In the genomic region with DNA sequence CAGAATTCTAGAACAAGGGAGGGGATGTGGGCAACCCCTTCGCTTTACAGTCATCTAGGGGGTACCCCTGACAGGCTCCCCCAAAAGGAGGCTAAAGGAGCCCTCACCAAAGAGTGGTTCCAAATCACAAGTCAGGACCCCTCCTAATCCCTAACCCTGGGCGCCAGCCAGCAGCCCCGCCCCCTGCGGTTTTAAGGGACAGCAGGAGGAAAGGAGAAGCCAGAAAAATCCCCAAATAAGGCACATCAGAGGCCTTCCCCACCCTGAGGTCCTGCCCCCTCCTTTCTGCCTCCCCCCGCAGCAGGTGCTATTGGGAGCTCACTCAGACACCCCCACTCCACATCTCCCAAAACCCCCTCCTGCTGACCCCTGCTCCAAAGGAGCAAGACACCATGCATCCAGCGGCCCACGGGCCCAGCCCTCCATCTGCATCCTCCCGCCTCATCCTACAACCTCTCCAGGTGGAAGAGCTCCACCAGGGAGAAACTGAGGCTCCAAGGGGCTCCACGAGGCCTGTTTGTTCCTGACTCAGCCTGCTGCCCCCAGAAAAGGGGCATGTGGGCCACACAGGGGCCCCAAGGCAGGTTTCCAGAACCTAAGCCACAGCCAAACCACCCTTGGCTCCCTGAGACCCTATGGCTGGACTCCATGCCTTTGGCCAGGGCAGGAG, we compare ENCODE assay signal across 18 cellular contexts.
"Had no signal": no experiment of that assay in that cellular context is flagged by ENCODE, and none has a peak within 500 bp of the region (broad histone marks: within the 10 kb centered on the region; RNA-seq: fewer than 3 reads in every experiment).

No MANE protein-coding gene starts in this region.

- H3K27ac Mint-ChIP-seq: activated B cell treated with CpG ODN at 0.5 μM for 24 hours; activated CD4-positive, alpha-beta T cell treated with anti-CD3 and anti-CD28 coated beads, Interleukin-2, amount 10 ng/mL, durations not matched to agents 7 days and 5 days; activated naive CD4-positive, alpha-beta T cell treated with anti-CD3 and anti-CD28 coated beads, Interleukin-2, amount 10 ng/mL, durations not matched to agents 7 days and 5 days; activated T-helper 17 cell treated with anti-CD3 and anti-CD28 coated beads, Interleukin-2, amount 50 U/mL, for 72 hours; nephron; stimulated activated naive B cell treated with anti-CD40 and anti-IgM and Interleukin-4, amounts not matched to agents 10 μg/mL and 1 μg/mL and 100 μg/mL, for 72 hours; T-helper 17 cell had no signal

- H3K36me3 ChIP-seq: ascending aorta, prostate gland, tibial artery had no signal

- DNase-seq: activated B cell treated with CpG ODN at 0.5 μM for 24 hours; activated CD4-positive, alpha-beta T cell treated with anti-CD3 and anti-CD28 coated beads, Interleukin-2, amount 10 ng/mL, durations not matched to agents 7 days and 5 days; activated naive CD4-positive, alpha-beta T cell treated with anti-CD3 and anti-CD28 coated beads, Interleukin-2, amount 10 ng/mL, durations not matched to agents 7 days and 5 days; erythroblast; left ventricle myocardium superior; mesenchymal stem cell; right cardiac atrium; SK-N-SH; stimulated activated CD4-positive, alpha-beta T cell treated with anti-CD3 and anti-CD28 coated beads, Interleukin-15, amount 100 ng/mL, for 24 hours; stimulated activated CD4-positive, alpha-beta T cell treated with anti-CD3 and anti-CD28 coated beads, Interleukin-4, amount 100 ng/mL, for 1 hour; stimulated activated naive B cell treated with anti-CD40 and anti-IgM and Interleukin-4, amounts not matched to agents 10 μg/mL and 1 μg/mL and 100 μg/mL, for 72 hours; T-helper 17 cell; tibial artery had no signal

- H3K4me3 Mint-ChIP-seq: activated B cell treated with CpG ODN at 0.5 μM for 24 hours; activated CD4-positive, alpha-beta T cell treated with anti-CD3 and anti-CD28 coated beads, Interleukin-2, amount 10 ng/mL, durations not matched to agents 7 days and 5 days; activated naive CD4-positive, alpha-beta T cell treated with anti-CD3 and anti-CD28 coated beads, Interleukin-2, amount 10 ng/mL, durations not matched to agents 7 days and 5 days; activated T-helper 17 cell treated with anti-CD3 and anti-CD28 coated beads, Interleukin-2, amount 50 U/mL, for 72 hours; nephron; stimulated activated naive B cell treated with anti-CD40 and anti-IgM and Interleukin-4, amounts not matched to agents 10 μg/mL and 1 μg/mL and 100 μg/mL, for 72 hours; T-helper 17 cell had no signal

- H3K9ac ChIP-seq: SK-N-SH had no signal

- H3K27me3 Mint-ChIP-seq: activated CD4-positive, alpha-beta T cell treated with anti-CD3 and anti-CD28 coated beads, Interleukin-2, amount 10 ng/mL, durations not matched to agents 7 days and 5 days had no signal

- H3K4me3 ChIP-seq: ascending aorta, prostate gland, skin epidermis, tibial artery had no signal

- H3K4me1 ChIP-seq: ascending aorta, prostate gland, tibial artery had no signal

- H3K4me1 Mint-ChIP-seq: activated B cell treated with CpG ODN at 0.5 μM for 24 hours; activated CD4-positive, alpha-beta T cell treated with anti-CD3 and anti-CD28 coated beads, Interleukin-2, amount 10 ng/mL, durations not matched to agents 7 days and 5 days; activated naive CD4-positive, alpha-beta T cell treated with anti-CD3 and anti-CD28 coated beads, Interleukin-2, amount 10 ng/mL, durations not matched to agents 7 days and 5 days; activated T-helper 17 cell treated with anti-CD3 and anti-CD28 coated beads, Interleukin-2, amount 50 U/mL, for 72 hours had no signal

- H3K27me3 ChIP-seq: ascending aorta had no signal

- H3K9me3 Mint-ChIP-seq: activated B cell treated with CpG ODN at 0.5 μM for 24 hours; activated CD4-positive, alpha-beta T cell treated with anti-CD3 and anti-CD28 coated beads, Interleukin-2, amount 10 ng/mL, durations not matched to agents 7 days and 5 days; activated naive CD4-positive, alpha-beta T cell treated with anti-CD3 and anti-CD28 coated beads, Interleukin-2, amount 10 ng/mL, durations not matched to agents 7 days and 5 days; activated T-helper 17 cell treated with anti-CD3 and anti-CD28 coated beads, Interleukin-2, amount 50 U/mL, for 72 hours; nephron; stimulated activated naive B cell treated with anti-CD40 and anti-IgM and Interleukin-4, amounts not matched to agents 10 μg/mL and 1 μg/mL and 100 μg/mL, for 72 hours had no signal

- ATAC-seq: activated T-helper 17 cell treated with anti-CD3 and anti-CD28 coated beads, Interleukin-2, amount 50 U/mL, for 72 hours; left ventricle myocardium superior; right cardiac atrium; stimulated activated naive B cell treated with anti-CD40 and anti-IgM and Interleukin-4, amounts not matched to agents 10 μg/mL and 1 μg/mL and 100 μg/mL, for 72 hours; T-helper 17 cell had no signal

- H3K4me2 ChIP-seq: SK-N-SH had no signal

- H3K27ac ChIP-seq: ascending aorta, prostate gland, skin epidermis, tibial artery had no signal

- H3K36me3 Mint-ChIP-seq: activated naive CD4-positive, alpha-beta T cell treated with anti-CD3 and anti-CD28 coated beads, Interleukin-2, amount 10 ng/mL, durations not matched to agents 7 days and 5 days; stimulated activated naive B cell treated with anti-CD40 and anti-IgM and Interleukin-4, amounts not matched to agents 10 μg/mL and 1 μg/mL and 100 μg/mL, for 72 hours had no signal
